Comparison of ENCODE assay signal across 8 cellular contexts in the genomic region with DNA sequence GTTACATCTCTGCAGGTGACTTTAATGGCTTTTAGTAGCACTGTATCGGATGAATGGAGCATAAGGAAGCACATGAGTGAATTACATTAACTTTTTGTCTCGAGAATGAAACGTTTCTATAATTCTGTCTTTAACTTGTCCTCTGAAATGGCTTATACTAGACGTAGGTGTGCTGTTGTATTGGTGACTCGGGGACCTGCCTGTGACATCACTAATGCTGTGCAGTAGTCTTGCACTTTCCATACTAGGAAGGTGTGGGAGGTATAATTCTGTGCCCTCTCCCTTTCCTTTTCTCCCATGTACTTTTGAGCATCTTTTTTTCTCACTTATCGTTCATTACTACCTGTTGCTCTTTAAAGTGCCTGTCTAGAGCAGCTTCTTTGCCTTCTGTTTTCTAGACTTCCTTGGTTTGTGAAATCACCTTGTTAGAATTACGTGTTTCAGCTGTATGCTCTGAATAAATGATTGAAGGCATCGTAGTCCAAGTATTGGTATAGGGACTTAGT. TPM values are rescaled to one million over a fixed set of nuclear protein-coding genes. Genes with fewer than 3 reads are reported as not detected.
DNase-seq lines count a peak whose midpoint lies in the region; ATAC-seq and TF ChIP-seq lines count a peak whose summit lies in the region.

No MANE protein-coding gene starts in this region.

- no peaks in the 10 kb centered on the region for H3K27me3 ChIP-seq in kidney epithelial cell (ENCODE audit: control insufficient read depth, insufficient read depth, low read length)

- H3K27ac Mint-ChIP-seq in activated naive CD4-positive, alpha-beta T cell treated with anti-CD3 and anti-CD28 coated beads, Interleukin-2, amount 10 ng/mL, durations not matched to agents 7 days and 5 days = peak overlapping the region; percentile 98
- peak overlapping the region; percentile 98 for H3K27ac Mint-ChIP-seq in stimulated activated naive CD8-positive, alpha-beta T cell treated with anti-CD3 and anti-CD28 coated beads, Interleukin-15, Interleukin-2, amounts not matched to agents 100 ng/mL and 50 ng/mL, for 24 hours

- ATAC-seq in HG03469 (IDR thresholded peaks at IDR 0.05; ENCODE audit: unreplicated experiment) (peak; percentile 25), HG02642 (IDR thresholded peaks at IDR 0.05; ENCODE audit: poor library complexity, unreplicated experiment) (no peak)

- peaks cover 3% of the 10 kb centered on the region for H3K36me3 ChIP-seq in kidney epithelial cell (ENCODE audit: control insufficient read depth, insufficient read depth, low read length)

- DNase-seq in DMS153 treated with DMSO at 0.1 percent for 48 hours (lab: John Stamatoyannopoulos, UW; ENCODE audit: unreplicated experiment) (peak; percentile 14), DMS153 (lab: John Stamatoyannopoulos, UW) (no peak), kidney epithelial cell (ENCODE audit: low read depth) (no peak), Kasumi-1 (lab: John Stamatoyannopoulos, UW) (no peak)
- peak; percentile 37 for DNase-seq in activated naive CD4-positive, alpha-beta T cell treated with anti-CD3 and anti-CD28 coated beads, Interleukin-2, amount 10 ng/mL, durations not matched to agents 7 days and 5 days

- CTCF ChIA-PET in activated naive CD4-positive, alpha-beta T cell treated with anti-CD3 and anti-CD28 coated beads, Interleukin-2, amount 10 ng/mL, durations not matched to agents 7 days and 5 days (lab: Charles Lee) = no interaction called here

- H3K27me3 Mint-ChIP-seq in activated naive CD4-positive, alpha-beta T cell treated with anti-CD3 and anti-CD28 coated beads, Interleukin-2, amount 10 ng/mL, durations not matched to agents 7 days and 5 days = peaks cover 4% of the 10 kb centered on the region
- peaks cover 5% of the 10 kb centered on the region for H3K27me3 Mint-ChIP-seq in stimulated activated naive CD8-positive, alpha-beta T cell treated with anti-CD3 and anti-CD28 coated beads, Interleukin-15, Interleukin-2, amounts not matched to agents 100 ng/mL and 50 ng/mL, for 24 hours

- H3K9me3 Mint-ChIP-seq in activated naive CD4-positive, alpha-beta T cell treated with anti-CD3 and anti-CD28 coated beads, Interleukin-2, amount 10 ng/mL, durations not matched to agents 7 days and 5 days = no peaks in the 10 kb centered on the region
- H3K9me3 Mint-ChIP-seq in stimulated activated naive CD8-positive, alpha-beta T cell treated with anti-CD3 and anti-CD28 coated beads, Interleukin-15, Interleukin-2, amounts not matched to agents 100 ng/mL and 50 ng/mL, for 24 hours = no peaks in the 10 kb centered on the region

- H3K36me3 Mint-ChIP-seq in activated naive CD4-positive, alpha-beta T cell treated with anti-CD3 and anti-CD28 coated beads, Interleukin-2, amount 10 ng/mL, durations not matched to agents 7 days and 5 days = peaks cover 32% of the 10 kb centered on the region
- peaks cover 25% of the 10 kb centered on the region for H3K36me3 Mint-ChIP-seq in stimulated activated naive CD8-positive, alpha-beta T cell treated with anti-CD3 and anti-CD28 coated beads, Interleukin-15, Interleukin-2, amounts not matched to agents 100 ng/mL and 50 ng/mL, for 24 hours (ENCODE audit: low read depth)

- no peak for TF ChIP-seq CTCF in kidney epithelial cell (IDR thresholded peaks at IDR 0.05; ENCODE audit: insufficient read depth, low read length, poor library complexity, severe bottlenecking)

- peaks cover 49% of the 10 kb centered on the region for H3K4me1 Mint-ChIP-seq in activated naive CD4-positive, alpha-beta T cell treated with anti-CD3 and anti-CD28 coated beads, Interleukin-2, amount 10 ng/mL, durations not matched to agents 7 days and 5 days
- peaks cover 52% of the 10 kb centered on the region for H3K4me1 Mint-ChIP-seq in stimulated activated naive CD8-positive, alpha-beta T cell treated with anti-CD3 and anti-CD28 coated beads, Interleukin-15, Interleukin-2, amounts not matched to agents 100 ng/mL and 50 ng/mL, for 24 hours (ENCODE audit: low read depth)

- peak overlapping the region; percentile 92 for H3K4me3 Mint-ChIP-seq in activated naive CD4-positive, alpha-beta T cell treated with anti-CD3 and anti-CD28 coated beads, Interleukin-2, amount 10 ng/mL, durations not matched to agents 7 days and 5 days
- H3K4me3 Mint-ChIP-seq in stimulated activated naive CD8-positive, alpha-beta T cell treated with anti-CD3 and anti-CD28 coated beads, Interleukin-15, Interleukin-2, amounts not matched to agents 100 ng/mL and 50 ng/mL, for 24 hours = peak overlapping the region; percentile 98

- H3K4me3 ChIP-seq in kidney epithelial cell (ENCODE audit: low read depth, low read length) = peak overlapping the region; percentile 96

RNA-seq across cellular contexts. Expression of gene NEDD1, which starts 1.2 kb away (rescaled TPM):
- 25.5 and 47.7 TPM in 2 replicates for total RNA-seq in kidney epithelial cell

Comparison
In these comparisons a context has a peak if more than half of its experiments do, and no peak if none do; other contexts are left out.
1. DNase-seq: peak in DMS153 treated with DMSO at 0.1 percent for 48 hours (single experiment) and activated naive CD4-positive, alpha-beta T cell treated with anti-CD3 and anti-CD28 coated beads, Interleukin-2, amount 10 ng/mL, durations not matched to agents 7 days and 5 days (single experiment); none in DMS153 (single experiment), kidney epithelial cell (single experiment) and Kasumi-1 (0 of 2).